10 cellular contexts compared by ENCODE assay signal in genomic region chr6:106560966-106561740, GRCh38.
A peak's percentile ranks its signal among the peaks of the same experiment; 100 is the strongest.
DNase-seq lines count a peak whose midpoint lies in the region; ATAC-seq lines count a peak whose summit lies in the region.
"Had no signal": no experiment of that assay in that cellular context is flagged by ENCODE, and none has a peak within 500 bp of the region (broad histone marks: within the 10 kb centered on the region; RNA-seq: fewer than 3 reads in every experiment).

No MANE protein-coding gene starts in this region.

- H3K36me3 Mint-ChIP-seq in IgD-negative memory B cell = no peaks in the 10 kb centered on the region

- H3K9me3 ChIP-seq in mesenchymal stem cell (ENCODE audit: control insufficient read depth, low read length) = no peaks in the 10 kb centered on the region
- H3K9me3 ChIP-seq: sigmoid colon had no signal

- H3K79me1 ChIP-seq in mesenchymal stem cell (replicated peaks; ENCODE audit: low read length, poor library complexity, severe bottlenecking) = no peaks in the 10 kb centered on the region

- H3K14ac ChIP-seq in mesenchymal stem cell (ENCODE audit: low read length in 2 of 2) = no peak overlapping the region

- H3K18ac ChIP-seq in mesenchymal stem cell (ENCODE audit: low read depth in 1 of 2, low read length in 2 of 2) = no peak overlapping the region

- H3K4ac ChIP-seq in mesenchymal stem cell (ENCODE audit: low read depth in 1 of 2, low read length in 2 of 2) = no peak overlapping the region

- no peak overlapping the region for H3K4me3 ChIP-seq in mesenchymal stem cell (ENCODE audit: insufficient read depth in 1 of 2, low read depth in 1 of 2, low read length in 2 of 2)
- H3K4me3 ChIP-seq: sigmoid colon had no signal

- H2AFZ ChIP-seq in mesenchymal stem cell (ENCODE audit: low read depth, low read length) = no peak overlapping the region

- H2BK5ac ChIP-seq in mesenchymal stem cell (ENCODE audit: low read depth, low read length, poor library complexity, severe bottlenecking) = no peak overlapping the region

- H2AK5ac ChIP-seq in mesenchymal stem cell (ENCODE audit: low read length, severe bottlenecking) = no peak overlapping the region

- H3K27ac Mint-ChIP-seq in IgD-negative memory B cell = peak overlapping the region in 2 of 3 donors; percentile 43 to 56

- no peaks in the 10 kb centered on the region for H3K27me3 Mint-ChIP-seq in IgD-negative memory B cell

- intact Hi-C loops in Right ventricle myocardium superior (cut with DNase I) = loop anchor here (5.0 kb wide), 1 partner anchor 224 kb away; no protein-coding TSS in a partner anchor

- no peak overlapping the region for H3K23ac ChIP-seq in mesenchymal stem cell (ENCODE audit: low read length in 2 of 2)

- peaks cover 10 to 12% (median 11%) of the 10 kb centered on the region in 3 donors for H3K4me1 Mint-ChIP-seq in IgD-negative memory B cell

- H3K27ac ChIP-seq in mesenchymal stem cell (ENCODE audit: low read length, poor library complexity, severe bottlenecking) = no peak overlapping the region
- H3K27ac ChIP-seq: sigmoid colon had no signal

- no peaks in the 10 kb centered on the region for H3K4me1 ChIP-seq in mesenchymal stem cell (ENCODE audit: control insufficient read depth, insufficient read depth, low read depth, low read length)
- H3K4me1 ChIP-seq: sigmoid colon had no signal

- no peak overlapping the region for H3K4me2 ChIP-seq in mesenchymal stem cell (ENCODE audit: low read length, poor library complexity, severe bottlenecking)

- no peaks in the 10 kb centered on the region for H3K27me3 ChIP-seq in mesenchymal stem cell (ENCODE audit: control insufficient read depth in 1 of 2, insufficient read depth in 1 of 2, low read length in 2 of 2)
- H3K27me3 ChIP-seq: sigmoid colon had no signal

- H3K9me3 Mint-ChIP-seq in IgD-negative memory B cell = no peaks in the 10 kb centered on the region

- WGBS in mesenchymal stem cell = 97% methylated on average over 6 of the region's 7 CpGs

- no peak for ATAC-seq in GM18868 (IDR thresholded peaks at IDR 0.05; ENCODE audit: unreplicated experiment)
- no peak for ATAC-seq in GM21528 (IDR thresholded peaks at IDR 0.05; ENCODE audit: low FRiP score, unreplicated experiment)
- ATAC-seq in Right ventricle myocardium superior (ENCODE audit: poor library complexity) = no peak
- ATAC-seq in HG03469 (IDR thresholded peaks at IDR 0.05; ENCODE audit: unreplicated experiment) = no peak

- peak; percentile 70 for DNase-seq in AG20443 (ENCODE audit: low spot score)
- DNase-seq in amniotic epithelial cell (ENCODE audit: low read depth) = peak; percentile 73
- DNase-seq in mesenchymal stem cell = peak; percentile 47
- no peak for DNase-seq in Right ventricle myocardium superior
- DNase-seq: cortex of kidney, sigmoid colon had no signal

- peak overlapping the region; percentile 66 for H3K9ac ChIP-seq in mesenchymal stem cell (ENCODE audit: low read length)

- no peak overlapping the region for H2BK12ac ChIP-seq in mesenchymal stem cell (ENCODE audit: low read length in 2 of 2)

- H4K8ac ChIP-seq in mesenchymal stem cell (ENCODE audit: low read length) = no peak overlapping the region

- H3K4me3 Mint-ChIP-seq in IgD-negative memory B cell = no peak overlapping the region

- no peak overlapping the region for H4K91ac ChIP-seq in mesenchymal stem cell (ENCODE audit: low read length)

- H2BK15ac ChIP-seq in mesenchymal stem cell (ENCODE audit: low read depth, poor library complexity, severe bottlenecking) = no peak overlapping the region

- peaks cover 0 to 76% of the 10 kb centered on the region in 2 experiments for H3K36me3 ChIP-seq in mesenchymal stem cell (ENCODE audit: control insufficient read depth in 1 of 2, insufficient read depth in 2 of 2, low read depth in 1 of 2, low read length in 2 of 2)

- no peak overlapping the region for H2BK120ac ChIP-seq in mesenchymal stem cell (ENCODE audit: low read depth, low read length)
